Comparison of ENCODE assay signal across 10 cellular contexts in genomic region chr15:63826513-63826912, GRCh38. TPM values are rescaled to one million over a fixed set of nuclear protein-coding genes. Genes with fewer than 3 reads are reported as not detected.
DNase-seq lines count a peak whose midpoint lies in the region; ATAC-seq and TF ChIP-seq lines count a peak whose summit lies in the region.
"Had no signal": no experiment of that assay in that cellular context is flagged by ENCODE, and none has a peak within 500 bp of the region (broad histone marks: within the 10 kb centered on the region; RNA-seq: fewer than 3 reads in every experiment).

No MANE protein-coding gene starts in this region.

- H3K4me1 ChIP-seq in DOHH2 (ENCODE audit: control insufficient read depth, low read length), result peaks cover 7% of the 10 kb centered on the region

- no peak for ATAC-seq in HG02970 (IDR thresholded peaks at IDR 0.05; ENCODE audit: low FRiP score, unreplicated experiment)

- H3K9me2 ChIP-seq in DOHH2 (replicated peaks; ENCODE audit: control insufficient read depth, low read length), result no peaks in the 10 kb centered on the region

- POLR2A ChIA-PET in AG04450 (lab: Yijun Ruan, JAX), result no interaction called here

- H3F3A ChIP-seq in DOHH2 (ENCODE audit: control insufficient read depth, insufficient read depth), result no peaks in the 10 kb centered on the region

- no peak overlapping the region for H3K4me2 ChIP-seq in DOHH2 (ENCODE audit: low read length)

- H4K20me1 ChIP-seq in DOHH2 (ENCODE audit: control insufficient read depth, insufficient read depth, low read depth, low read length), result peaks cover 7% of the 10 kb centered on the region; the same call in 1 of the 2 replicates

- no peaks in the 10 kb centered on the region for H3K27me3 ChIP-seq in AG04450 (ENCODE audit: control insufficient read depth, insufficient read depth, low read length)
- H3K27me3 ChIP-seq in DOHH2 (ENCODE audit: control insufficient read depth, low read length), result no peaks in the 10 kb centered on the region

- H3K9me3 ChIP-seq in AG04450 (ENCODE audit: control insufficient read depth, insufficient read depth, low read length) (no peaks in the 10 kb centered on the region), DOHH2 (ENCODE audit: control insufficient read depth, insufficient read depth, low read length) (no peaks in the 10 kb centered on the region)

- no peak overlapping the region for H3K27ac ChIP-seq in AG04450 (ENCODE audit: low read depth, low read length)
- H3K27ac ChIP-seq in DOHH2 (ENCODE audit: low read depth, low read length), result no peak overlapping the region

- DNase-seq in AG04450 (ENCODE audit: low read depth, low spot score), result no peak
- peak; percentile 77 for DNase-seq in OCI-M1 (lab: John Stamatoyannopoulos, UW)
- DNase-seq in erythroblast (lab: John Stamatoyannopoulos, UW), result peak; percentile 72 to 76
- DNase-seq in NCI-H748 (lab: John Stamatoyannopoulos, UW; ENCODE audit: unreplicated experiment), result no peak
- DNase-seq in NCI-H226, result no peak
- DNase-seq in NCI-H2107 (lab: John Stamatoyannopoulos, UW), result no peak
- DNase-seq: head of caudate nucleus, NCI-H1105 treated with DMSO at 0.1 percent for 48 hours had no signal

- CTCF ChIA-PET in AG04450 (lab: Charles Lee), result interaction anchor here (1.0 kb wide), 1 partner anchor 45 kb away, joined by 3 read pairs; no protein-coding TSS in a partner anchor

- no peak for TF ChIP-seq POLR2A in erythroblast (IDR thresholded peaks at IDR 0.05; ENCODE audit: low read length)

- H3K4me3 ChIP-seq in AG04450 (ENCODE audit: low read depth, low read length), result no peak overlapping the region
- H3K4me3 ChIP-seq in DOHH2 (ENCODE audit: low read length), result no peak overlapping the region

- H3K79me2 ChIP-seq in DOHH2 (ENCODE audit: control insufficient read depth, low read length), result peaks cover 92% of the 10 kb centered on the region

- TF ChIP-seq CTCF in AG04450 (IDR thresholded peaks at IDR 0.05; ENCODE audit: low read depth, low read length) (peak; percentile 25), DOHH2 (IDR thresholded peaks at IDR 0.05; ENCODE audit: low read depth, low read length, poor library complexity, severe bottlenecking) (peak; percentile 29)

- no peaks in the 10 kb centered on the region for H3K36me3 ChIP-seq in DOHH2 (ENCODE audit: control insufficient read depth, low read length)

RNA-seq across cellular contexts. Expression of gene HERC1, which starts 7.2 kb away (rescaled TPM):
- polyA plus RNA-seq in AG04450 (2011; rRNA removed), result 20.3 and 31.0 TPM in 2 replicates
- 66.5 and 90.6 TPM in 2 replicates for polyA minus RNA-seq in AG04450 (2011; rRNA and poly(A)+ RNA removed)

Comparison
In these comparisons a context has a peak if more than half of its experiments do, and no peak if none do; other contexts are left out.
1. DNase-seq: peak in OCI-M1 (single experiment) and erythroblast (2 of 2); none in AG04450 (single experiment), NCI-H748 (single experiment), NCI-H226 (single experiment) and NCI-H2107 (single experiment).